In the genomic region with DNA sequence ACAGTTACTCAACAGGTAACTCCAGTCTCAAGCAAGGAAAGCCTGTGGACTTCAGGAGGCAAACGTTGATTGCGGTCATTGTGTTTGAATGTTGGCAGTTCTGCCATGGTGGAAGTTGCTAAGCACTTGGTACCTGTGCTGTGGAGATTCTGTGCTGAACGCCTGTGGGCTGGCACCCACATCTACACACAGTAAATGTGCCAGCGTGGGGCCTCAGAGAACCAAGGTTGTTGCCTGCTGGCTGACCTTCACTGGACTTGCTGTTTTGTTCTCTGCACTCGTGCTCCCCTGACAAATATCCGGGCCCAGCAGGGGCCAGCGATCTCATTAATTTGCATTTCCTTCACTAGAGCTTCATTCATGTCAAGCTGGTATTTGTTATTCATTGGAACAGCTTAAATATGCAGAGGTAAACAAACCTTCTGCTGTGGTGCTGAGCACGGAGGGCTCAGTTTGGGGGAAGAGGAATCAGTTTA, we compare ENCODE assay signal across 18 cellular contexts.
DNase-seq lines count a peak whose midpoint lies in the region; ATAC-seq, FAIRE-seq and TF ChIP-seq lines count a peak whose summit lies in the region.
"Had no signal": no experiment of that assay in that cellular context is flagged by ENCODE, and none has a peak within 500 bp of the region (broad histone marks: within the 10 kb centered on the region; RNA-seq: fewer than 3 reads in every experiment).

No MANE protein-coding gene starts in this region.

- no peaks in the 10 kb centered on the region for H3K36me3 Mint-ChIP-seq in activated CD4-positive, alpha-beta memory T cell treated with anti-CD3 and anti-CD28 coated beads, Interleukin-2, amount 10 ng/mL, durations not matched to agents 7 days and 5 days (ENCODE audit: low read depth)
- H3K36me3 Mint-ChIP-seq: activated naive CD4-positive, alpha-beta T cell treated with anti-CD3 and anti-CD28 coated beads, Interleukin-2, amount 50 U/mL, for 72 hours; mesothelial cell of epicardium had no signal

- POLR2A ChIA-PET in activated CD4-positive, alpha-beta memory T cell treated with anti-CD3 and anti-CD28 coated beads, Interleukin-2, amount 10 ng/mL, durations not matched to agents 7 days and 5 days (lab: Charles Lee) = no interaction called here

- H3K9me3 Mint-ChIP-seq in activated CD4-positive, alpha-beta memory T cell treated with anti-CD3 and anti-CD28 coated beads, Interleukin-2, amount 10 ng/mL, durations not matched to agents 7 days and 5 days = no peaks in the 10 kb centered on the region
- H3K9me3 Mint-ChIP-seq: activated naive CD4-positive, alpha-beta T cell treated with anti-CD3 and anti-CD28 coated beads, Interleukin-2, amount 50 U/mL, for 72 hours; central memory CD8-positive, alpha-beta T cell; mesothelial cell of epicardium had no signal

- H3K36me3 ChIP-seq in neuron (ENCODE audit: insufficient read depth, low read length) = no peaks in the 10 kb centered on the region
- H3K36me3 ChIP-seq: thyroid gland had no signal

- H3K9me3 ChIP-seq in neuron (ENCODE audit: low read length) = no peaks in the 10 kb centered on the region
- H3K9me3 ChIP-seq: thyroid gland had no signal

- H3K27ac Mint-ChIP-seq in activated CD4-positive, alpha-beta memory T cell treated with anti-CD3 and anti-CD28 coated beads, Interleukin-2, amount 10 ng/mL, durations not matched to agents 7 days and 5 days = no peak overlapping the region
- H3K27ac Mint-ChIP-seq: activated naive CD4-positive, alpha-beta T cell treated with anti-CD3 and anti-CD28 coated beads, Interleukin-2, amount 50 U/mL, for 72 hours; mesothelial cell of epicardium had no signal

- ATAC-seq in left cardiac atrium = peak; percentile 75 to 85
- ATAC-seq: activated naive CD4-positive, alpha-beta T cell treated with anti-CD3 and anti-CD28 coated beads, Interleukin-2, amount 50 U/mL, for 72 hours; PC-3 had no signal

- H3K4me1 Mint-ChIP-seq in activated CD4-positive, alpha-beta memory T cell treated with anti-CD3 and anti-CD28 coated beads, Interleukin-2, amount 10 ng/mL, durations not matched to agents 7 days and 5 days = no peaks in the 10 kb centered on the region
- H3K4me1 Mint-ChIP-seq: central memory CD8-positive, alpha-beta T cell had no signal

- no peaks in the 10 kb centered on the region for H3K27me3 ChIP-seq in neuron (ENCODE audit: insufficient read depth, low read length)
- H3K27me3 ChIP-seq: thyroid gland had no signal

- TF ChIP-seq POLR2A in GM12892 (IDR thresholded peaks at IDR 0.05; ENCODE audit: low read depth, low read length) = no peak

- peak; percentile 39 for DNase-seq in DMS153 (lab: John Stamatoyannopoulos, UW)
- peak; percentile 49 for DNase-seq in NCI-H526 treated with DMSO at 0.1 percent for 48 hours (lab: John Stamatoyannopoulos, UW)
- DNase-seq in left cardiac atrium = peak; percentile 63
- DNase-seq in foreskin fibroblast = no peak
- DNase-seq in activated CD4-positive, alpha-beta memory T cell treated with anti-CD3 and anti-CD28 coated beads, Interleukin-2, amount 10 ng/mL, durations not matched to agents 7 days and 5 days = no peak
- no peak for DNase-seq in LoVo (ENCODE audit: low spot score)
- DNase-seq in GM12892 (ENCODE audit: insufficient read length) = no peak
- DNase-seq: activated CD4-positive, CD25-positive, alpha-beta regulatory T cell; glutamatergic neuron; KG1; NCI-H2029 treated with DMSO at 0.1 percent for 48 hours; PC-3; stimulated activated CD4-positive, alpha-beta T cell treated with anti-CD3 and anti-CD28 coated beads, Interleukin-15, amount 100 ng/mL, for 24 hours; thyroid gland had no signal

- no peaks in the 10 kb centered on the region for H3K27me3 Mint-ChIP-seq in activated CD4-positive, alpha-beta memory T cell treated with anti-CD3 and anti-CD28 coated beads, Interleukin-2, amount 10 ng/mL, durations not matched to agents 7 days and 5 days
- H3K27me3 Mint-ChIP-seq: central memory CD8-positive, alpha-beta T cell had no signal

- CTCF ChIA-PET in activated CD4-positive, alpha-beta memory T cell treated with anti-CD3 and anti-CD28 coated beads, Interleukin-2, amount 10 ng/mL, durations not matched to agents 7 days and 5 days (lab: Charles Lee) = no interaction called here

- intact Hi-C loops in left cardiac atrium (cut with DNase I) = no loop called here

- TF ChIP-seq CTCF in foreskin fibroblast (IDR thresholded peaks at IDR 0.05; ENCODE audit: low read depth, low read length) = no peak

- H2AFZ ChIP-seq in neuron (ENCODE audit: low read depth, low read length) = no peak overlapping the region

- H3K4me1 ChIP-seq in neuron (ENCODE audit: insufficient read depth, low read length) = peaks cover 49% of the 10 kb centered on the region
- H3K4me1 ChIP-seq: thyroid gland had no signal

- FAIRE-seq in GM12892 (lab: Jason Lieb, UNC) = no peak

- peak overlapping the region; percentile 8 for H3K4me3 ChIP-seq in neuron (ENCODE audit: low read length)
- H3K4me3 ChIP-seq in foreskin fibroblast (ENCODE audit: low read depth in 1 of 2, low read length in 2 of 2) = no peak overlapping the region
- H3K4me3 ChIP-seq: thyroid gland had no signal

- H3K4me3 Mint-ChIP-seq in activated CD4-positive, alpha-beta memory T cell treated with anti-CD3 and anti-CD28 coated beads, Interleukin-2, amount 10 ng/mL, durations not matched to agents 7 days and 5 days = no peak overlapping the region
- H3K4me3 Mint-ChIP-seq: central memory CD8-positive, alpha-beta T cell; mesothelial cell of epicardium had no signal

Comparison
In these comparisons a context has a peak if more than half of its experiments do, and no peak if none do; other contexts are left out.
1. DNase-seq: peak in DMS153 (single experiment), NCI-H526 treated with DMSO at 0.1 percent for 48 hours (single experiment) and left cardiac atrium (single experiment); none in foreskin fibroblast (0 of 2), activated CD4-positive, alpha-beta memory T cell treated with anti-CD3 and anti-CD28 coated beads, Interleukin-2, amount 10 ng/mL, durations not matched to agents 7 days and 5 days (single experiment), LoVo (single experiment) and GM12892 (single experiment).